In genomic region chr3:37855363-37855970, GRCh38 we compare ENCODE assay signal across 8 cellular contexts. TPM values are rescaled to one million over a fixed set of nuclear protein-coding genes. Genes with fewer than 3 reads are reported as not detected.
DNase-seq lines count a peak whose midpoint lies in the region; ATAC-seq and TF ChIP-seq lines count a peak whose summit lies in the region.

No MANE protein-coding gene starts in this region.

- no peaks in the 10 kb centered on the region for H3K36me3 ChIP-seq in breast epithelium
- no peaks in the 10 kb centered on the region for H3K36me3 ChIP-seq in kidney epithelial cell (ENCODE audit: control insufficient read depth, insufficient read depth, low read length)

- DNase-seq in AG20443 (ENCODE audit: low spot score) = peak; percentile 81
- DNase-seq in GM20000 (ENCODE audit: low spot score) = peak; percentile 84
- peak; percentile 73 for DNase-seq in NCI-H2029 treated with DMSO at 0.1 percent for 48 hours (lab: John Stamatoyannopoulos, UW)
- peak; percentile 43 for DNase-seq in activated CD4-positive, CD25-positive, alpha-beta regulatory T cell treated with anti-CD3 and anti-CD28 coated beads, Interleukin-2, amount 50 U/mL, for 16 hours (ENCODE audit: low read depth, low spot score)
- DNase-seq in breast epithelium (ENCODE audit: low spot score in 2 of 2) = peak; percentile 78 to 89
- DNase-seq in kidney epithelial cell (ENCODE audit: low read depth) = no peak
- peak; percentile 71 for DNase-seq in stimulated activated CD4-positive, alpha-beta T cell treated with anti-CD3 and anti-CD28 coated beads, Interleukin-1b, Interleukin-23, amount 100 ng/mL, for 48 hours

- intact Hi-C loops in breast epithelium (cut with DNase I; ENCODE audit: low total_unique reads) = loop anchor here (10.0 kb wide), 1 partner anchor 109 kb away; no protein-coding TSS in a partner anchor

- no peak for ATAC-seq in GM21367 (IDR thresholded peaks at IDR 0.05; ENCODE audit: unreplicated experiment)

- H3K4me1 ChIP-seq in breast epithelium = peaks cover 0 to 3% of the 10 kb centered on the region in 2 donors

- H3K27me3 ChIP-seq in breast epithelium (no peaks in the 10 kb centered on the region), kidney epithelial cell (ENCODE audit: control insufficient read depth, insufficient read depth, low read length) (no peaks in the 10 kb centered on the region)

- no peak for TF ChIP-seq POLR2A in breast epithelium (IDR thresholded peaks at IDR 0.05)

- no peaks in the 10 kb centered on the region for H3K9me3 ChIP-seq in breast epithelium

- H3K4me3 ChIP-seq in breast epithelium = no peak overlapping the region
- no peak overlapping the region for H3K4me3 ChIP-seq in kidney epithelial cell (ENCODE audit: low read depth, low read length)

- peak; percentile 84 for TF ChIP-seq CTCF in GM20000 (IDR thresholded peaks at IDR 0.05; ENCODE audit: extremely low read depth, missing control alignments)
- TF ChIP-seq CTCF in breast epithelium (IDR thresholded peaks at IDR 0.05) = peak; percentile 90 to 96 (median 93)
- peak; percentile 83 for TF ChIP-seq CTCF in kidney epithelial cell (IDR thresholded peaks at IDR 0.05; ENCODE audit: insufficient read depth, low read length, poor library complexity, severe bottlenecking)

- H3K27ac ChIP-seq in breast epithelium = peak overlapping the region; percentile 54 to 61

RNA-seq across cellular contexts. Expression of gene CTDSPL, which starts 6.2 kb away (rescaled TPM):
- 10 to 100 TPM; 40.0 to 80.8 (median 63.1) TPM for total RNA-seq in breast epithelium
- 28.0 and 30.6 TPM in 2 replicates for total RNA-seq in kidney epithelial cell
